8 cellular contexts compared by ENCODE assay signal in the genomic region with DNA sequence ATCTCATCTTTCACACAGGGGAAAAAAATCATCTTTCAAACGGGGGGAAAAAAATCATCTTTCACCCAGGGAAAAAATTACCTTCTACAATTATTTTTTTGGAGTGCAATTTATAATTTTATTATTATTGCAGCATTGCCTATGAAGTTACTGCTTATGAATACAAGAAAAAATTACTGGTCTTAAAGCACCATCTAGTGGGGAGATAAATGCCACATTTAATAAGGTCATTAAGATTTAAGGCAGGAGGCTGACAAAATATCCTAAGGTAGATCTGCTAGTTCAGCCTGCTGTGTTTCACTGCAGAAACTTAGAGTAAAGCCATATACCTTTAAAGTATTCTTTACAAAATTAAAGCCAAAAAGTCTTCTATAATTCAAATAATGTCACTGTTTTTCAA. TPM values are rescaled to one million over a fixed set of nuclear protein-coding genes. Genes with fewer than 3 reads are reported as not detected.
DNase-seq lines count a peak whose midpoint lies in the region; ATAC-seq and TF ChIP-seq lines count a peak whose summit lies in the region.

No MANE protein-coding gene starts in this region.

- TF ChIP-seq CTCF in Loucy (conservative IDR thresholded peaks at IDR 0.05; ENCODE audit: low read length): peak; percentile 58
- TF ChIP-seq CTCF in cardiac fibroblast (IDR thresholded peaks at IDR 0.05; ENCODE audit: low read depth, low read length): peak; percentile 24

- no peaks in the 10 kb centered on the region for H3K9me2 ChIP-seq in Loucy (replicated peaks; ENCODE audit: low read depth, low read length)

- no peaks in the 10 kb centered on the region for H3K9me3 ChIP-seq in Loucy (ENCODE audit: insufficient read depth, low read depth, low read length)

- peaks cover 56% of the 10 kb centered on the region for H3K36me3 ChIP-seq in Loucy (ENCODE audit: insufficient read depth, low read length)

- H4K20me1 ChIP-seq in Loucy (ENCODE audit: insufficient read depth, low read length, poor library complexity, severe bottlenecking): no peaks in the 10 kb centered on the region

- DNase-seq in COLO829 (ENCODE audit: low spot score) (peak; percentile 13), cardiac fibroblast (ENCODE audit: low read depth in 2 of 2) (peak; percentile 81 to 82), myocyte (ENCODE audit: low read depth) (peak; percentile 75), NCI-H187 treated with DMSO at 0.1 percent for 48 hours (lab: John Stamatoyannopoulos, UW) (no peak)
- DNase-seq in stimulated activated CD4-positive, alpha-beta T cell treated with anti-CD3 and anti-CD28 coated beads, Interleukin-1b, Interleukin-23, amount 100 ng/mL, for 48 hours: no peak

- H3K4me1 ChIP-seq in Loucy (ENCODE audit: insufficient read depth, low read length, poor library complexity, severe bottlenecking): peaks cover 3% of the 10 kb centered on the region

- ATAC-seq in HG03280 (IDR thresholded peaks at IDR 0.05; ENCODE audit: unreplicated experiment) (no peak), HG03097 (IDR thresholded peaks at IDR 0.05; ENCODE audit: low FRiP score, unreplicated experiment) (no peak)

- 0 out of 2 replicates have a peak, but pooled peaks cover 3% of the 10 kb centered on the region for H3F3A ChIP-seq in Loucy (ENCODE audit: low read depth)

- H2AFZ ChIP-seq in Loucy (ENCODE audit: low read length): no peak overlapping the region

- H3K4me2 ChIP-seq in Loucy (ENCODE audit: low read depth, low read length, poor library complexity, severe bottlenecking): no peak overlapping the region

- peaks cover 4% of the 10 kb centered on the region; the same call in 1 of the 2 replicates for H3K79me2 ChIP-seq in Loucy (ENCODE audit: insufficient read depth, low read length)

- H3K4me3 ChIP-seq in Loucy (ENCODE audit: low read length, poor library complexity, severe bottlenecking) (no peak overlapping the region), cardiac fibroblast (replicated peaks in 1 of 2; ENCODE audit: low read depth in 2 of 2, low read length in 2 of 2) (no peak overlapping the region)

- no peaks in the 10 kb centered on the region for H3K27me3 ChIP-seq in Loucy (ENCODE audit: insufficient read depth, low read length, poor library complexity, severe bottlenecking)

- H3K9ac ChIP-seq in Loucy (ENCODE audit: low read depth, low read length, poor library complexity, severe bottlenecking): no peak overlapping the region

RNA-seq across cellular contexts. Expression of a gene that starts 13.7 kb away (rescaled TPM):
- total RNA-seq in myocyte: 0.88 and 3.2 TPM in 2 replicates
- polyA plus RNA-seq in myocyte (2012): 0.54 TPM

Comparison
In these comparisons a context has a peak if more than half of its experiments do, and no peak if none do; other contexts are left out.
1. DNase-seq: peak in COLO829 (single experiment), cardiac fibroblast (2 of 2) and myocyte (single experiment); none in NCI-H187 treated with DMSO at 0.1 percent for 48 hours (single experiment) and stimulated activated CD4-positive, alpha-beta T cell treated with anti-CD3 and anti-CD28 coated beads, Interleukin-1b, Interleukin-23, amount 100 ng/mL, for 48 hours (single experiment).